Comparison of ENCODE assay signal across 1 cellular context in the genomic region with DNA sequence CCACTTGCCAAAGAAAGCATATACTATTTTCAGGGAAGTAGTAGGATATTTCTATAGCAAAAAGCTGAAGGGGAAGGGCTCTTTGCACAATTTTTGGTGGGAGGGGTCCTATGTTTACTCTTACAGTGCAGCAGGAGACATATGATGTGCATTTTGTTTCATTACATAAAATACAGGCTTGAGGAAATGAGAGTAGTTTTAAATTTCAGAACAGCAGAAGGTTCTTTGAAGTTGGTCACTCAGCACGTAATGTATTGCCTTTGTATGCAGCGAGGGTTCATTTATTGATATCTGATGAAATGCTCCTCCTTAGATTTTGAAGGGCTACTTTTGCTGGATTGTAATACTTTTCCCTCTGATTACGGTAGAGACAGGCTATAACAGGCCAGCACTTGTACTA.
TF ChIP-seq lines count a peak whose summit lies in the region.

No MANE protein-coding gene starts in this region.

TF ChIP-seq in GM12878, 131 proteins besides CTCF, POLR2A, EP300 and RAD21:
- TF ChIP-seq TCF7 (IDR thresholded peaks at IDR 0.05; ENCODE audit: borderline replicate concordance) = 0 out of 2 replicates have a peak, but pooled peaks have one; percentile 48
- no peak for TF ChIP-seq ZBED1 (IDR thresholded peaks at IDR 0.05; ENCODE audit: borderline replicate concordance)
TF ChIP-seq in GM12878: peak in this region for 1.
